In the genomic region with DNA sequence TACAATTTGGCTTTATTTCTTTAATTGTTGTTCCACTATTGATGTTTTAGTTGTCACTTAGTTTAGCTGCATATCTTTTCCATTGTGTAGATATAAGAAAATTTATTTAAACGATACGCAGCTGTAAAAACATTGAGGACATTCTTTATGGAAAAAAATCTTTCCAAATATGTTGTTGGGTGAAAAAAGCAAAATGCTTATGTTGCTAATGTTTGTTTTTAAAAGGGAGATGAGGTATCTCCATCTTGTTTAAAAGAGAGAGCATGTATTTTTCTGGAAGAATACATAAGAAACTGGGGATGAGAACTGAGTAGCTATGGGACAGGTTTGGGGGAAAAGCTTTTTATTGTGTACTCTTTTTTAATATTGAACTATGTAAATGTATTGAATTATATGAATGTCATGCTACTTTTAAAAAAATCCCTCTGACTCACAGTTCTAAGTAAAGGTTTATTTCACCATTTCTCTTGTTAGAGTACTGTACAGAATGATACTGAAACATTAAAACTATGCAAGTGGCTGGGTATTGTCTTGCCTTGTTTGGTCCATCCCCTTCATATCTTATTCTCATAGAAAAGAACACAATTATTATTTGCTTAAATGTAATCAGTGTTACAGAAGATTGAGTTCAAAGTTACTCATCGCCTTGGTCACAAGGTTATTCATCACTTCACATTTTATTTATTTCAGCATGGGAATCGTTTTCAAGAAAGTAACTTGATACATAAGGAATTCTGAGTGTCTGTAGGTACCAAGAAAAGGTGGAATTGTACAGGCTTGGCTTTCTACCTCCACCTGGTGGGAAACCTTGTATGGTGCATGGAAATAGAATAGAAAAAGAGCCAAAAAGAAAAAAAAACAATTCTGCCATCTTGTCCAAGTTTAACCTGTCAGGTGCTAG, we compare ENCODE assay signal across 10 cellular contexts.
DNase-seq lines count a peak whose midpoint lies in the region; ATAC-seq, FAIRE-seq and TF ChIP-seq lines count a peak whose summit lies in the region.
"Had no signal": no experiment of that assay in that cellular context is flagged by ENCODE, and none has a peak within 500 bp of the region (broad histone marks: within the 10 kb centered on the region; RNA-seq: fewer than 3 reads in every experiment).

No MANE protein-coding gene starts in this region.

- H3K79me2 ChIP-seq in osteoblast (ENCODE audit: insufficient read depth, low read length): peaks cover 7% of the 10 kb centered on the region

- H3K4me2 ChIP-seq in osteoblast (ENCODE audit: insufficient read depth, low read length): no peak overlapping the region

- TF ChIP-seq CTCF in GM12864 (IDR thresholded peaks at IDR 0.05; ENCODE audit: low read depth, low read length, missing control alignments) (peak; percentile 29), osteoblast (IDR thresholded peaks at IDR 0.05; ENCODE audit: extremely low read depth, low read depth, low read length) (peak; percentile 25)

- DNase-seq in GM12864 (ENCODE audit: low read depth): no peak
- DNase-seq in NCI-H1105 treated with DMSO at 0.1 percent for 48 hours (lab: John Stamatoyannopoulos, UW): peak; percentile 45
- DNase-seq in osteoblast (ENCODE audit: insufficient read length, low spot score, missing footprints): peak; percentile 77
- no peak for DNase-seq in activated CD8-positive, alpha-beta memory T cell treated with anti-CD3 and anti-CD28 coated beads for 24 hours
- DNase-seq in NCI-H510A treated with DMSO at 0.1 percent for 48 hours (lab: John Stamatoyannopoulos, UW): no peak
- DNase-seq in NCI-H2029 (lab: John Stamatoyannopoulos, UW): no peak
- DNase-seq: naive B cell had no signal

- H3K4me1 ChIP-seq in osteoblast (ENCODE audit: insufficient read depth, low read length): peaks cover 26% of the 10 kb centered on the region

- H3K36me3 ChIP-seq in osteoblast (ENCODE audit: insufficient read depth, low read length): peaks cover 9% of the 10 kb centered on the region
- H3K36me3 ChIP-seq: thoracic aorta had no signal

- ATAC-seq in GM18498 (IDR thresholded peaks at IDR 0.05; ENCODE audit: unreplicated experiment): no peak

- H2AFZ ChIP-seq in osteoblast (ENCODE audit: low read length): no peak overlapping the region

- no peaks in the 10 kb centered on the region for H4K20me1 ChIP-seq in osteoblast (ENCODE audit: insufficient read depth, low read length)

- peak overlapping the region; percentile 5 for H3K27ac ChIP-seq in osteoblast (ENCODE audit: low read depth, low read length)
- H3K27ac ChIP-seq: thoracic aorta had no signal

- peak; percentile 14 for FAIRE-seq in colon (lab: Jason Lieb, UNC)

- H3K9me3 ChIP-seq in osteoblast (ENCODE audit: low read depth, low read length): no peaks in the 10 kb centered on the region
- H3K9me3 ChIP-seq: thoracic aorta had no signal

- H3K4me3 ChIP-seq in GM12864 (ENCODE audit: low read depth, low read length): no peak overlapping the region
- no peak overlapping the region for H3K4me3 ChIP-seq in osteoblast (ENCODE audit: insufficient read depth, low read length)
- H3K4me3 ChIP-seq: thoracic aorta had no signal

- H3K27me3 ChIP-seq in osteoblast (ENCODE audit: insufficient read depth, low read length): no peaks in the 10 kb centered on the region

Comparison
In these comparisons a context has a peak if more than half of its experiments do, and no peak if none do; other contexts are left out.
1. DNase-seq: peak in NCI-H1105 treated with DMSO at 0.1 percent for 48 hours (single experiment) and osteoblast (single experiment); none in GM12864 (single experiment), activated CD8-positive, alpha-beta memory T cell treated with anti-CD3 and anti-CD28 coated beads for 24 hours (single experiment), NCI-H510A treated with DMSO at 0.1 percent for 48 hours (single experiment) and NCI-H2029 (single experiment).